In genomic region chr15:51139091-51139490, GRCh38 we compare ENCODE assay signal across 32 cellular contexts. TPM values are rescaled to one million over a fixed set of nuclear protein-coding genes. Genes with fewer than 3 reads are reported as not detected.
"Had no signal": no experiment of that assay in that cellular context is flagged by ENCODE, and none has a peak within 500 bp of the region (broad histone marks: within the 10 kb centered on the region; RNA-seq: fewer than 3 reads in every experiment).

No MANE protein-coding gene starts in this region.

- H2AFZ ChIP-seq: parathyroid adenoma had no signal

- H3K27ac ChIP-seq: neutrophil, ovary, parathyroid adenoma, psoas muscle, right lobe of liver, sigmoid colon, skin epidermis, spleen, suprapubic skin, testis, tibial artery, transverse colon, upper lobe of right lung, uterus had no signal

- H3K79me2 ChIP-seq: parathyroid adenoma had no signal

- H3K4me2 ChIP-seq: smooth muscle cell had no signal

- H3K27me3 ChIP-seq: ovary, right lobe of liver, sigmoid colon, spleen, suprapubic skin, testis, tibial artery, transverse colon, upper lobe of right lung, uterus had no signal

- H3K36me3 ChIP-seq: neutrophil, ovary, right lobe of liver, sigmoid colon, spleen, suprapubic skin, tibial artery, transverse colon, upper lobe of right lung, uterus had no signal

- DNase-seq: naive thymus-derived CD8-positive, alpha-beta T cell; nephron progenitor cell; nucleus accumbens; ovary; posterior cingulate gyrus; psoas muscle; right cardiac atrium; right lobe of liver; sigmoid colon; spleen; stimulated activated CD4-positive, alpha-beta T cell treated with anti-CD3 and anti-CD28 coated beads, Interleukin-12 subunit alpha, Interleukin-12 subunit beta, amount 100 ng/mL, for 4 hours; stimulated activated CD4-positive, alpha-beta T cell treated with anti-CD3 and anti-CD28 coated beads, Interleukin-1b, Interleukin-23, amount 100 ng/mL, for 48 hours; stimulated activated CD4-positive, alpha-beta T cell treated with anti-CD3 and anti-CD28 coated beads, Interleukin-4, amount 100 ng/mL, for 1 hour; stimulated activated CD4-positive, alpha-beta T cell treated with anti-CD3 and anti-CD28 coated beads, Interleukin-4, amount 100 ng/mL, for 4 hours; stimulated activated CD8-positive, alpha-beta memory T cell treated with anti-CD3 and anti-CD28 coated beads, Interleukin-4, amount 100 ng/mL, for 48 hours; stimulated activated naive CD4-positive, alpha-beta T cell; stimulated activated naive CD8-positive, alpha-beta T cell treated with anti-CD3 and anti-CD28 coated beads, Interleukin-15, amount 100 ng/mL, for 72 hours; stimulated activated naive CD8-positive, alpha-beta T cell treated with anti-CD3 and anti-CD28 coated beads, Interleukin-15, Interleukin-2, amounts not matched to agents 100 U/mL and 50 U/mL, for 24 hours; substantia nigra; testis; tibial artery; transverse colon; upper lobe of right lung; uterus had no signal

- H3K4me3 ChIP-seq: ovary, psoas muscle, right lobe of liver, sigmoid colon, skin epidermis, smooth muscle cell, spleen, suprapubic skin, testis, tibial artery, transverse colon, upper lobe of right lung, uterus had no signal

- H3K4me1 ChIP-seq: parathyroid adenoma, psoas muscle, right lobe of liver, sigmoid colon, spleen, tibial artery, transverse colon, upper lobe of right lung, uterus had no signal

- H3K9me3 ChIP-seq: neutrophil, ovary, right lobe of liver, suprapubic skin, testis, tibial artery, upper lobe of right lung, uterus had no signal

RNA-seq across cellular contexts. Expression of gene TNFAIP8L3, which starts 44.4 kb away (rescaled TPM):
- total RNA-seq: naive thymus-derived CD8-positive, alpha-beta T cell; natural killer cell treated with Interleukin-12 subunit alpha and Interleukin-12 subunit beta and Interleukin-15 and Interleukin-18, amount 100 ng/mL, for 72 hours; neural crest cell; progenitor cell of endocrine pancreas; smooth muscle cell had no signal
- polyA plus RNA-seq: naive thymus-derived CD8-positive, alpha-beta T cell; smooth muscle cell had no signal
